In genomic region chr20:22556565-22557056, GRCh38 we compare ENCODE assay signal across 24 cellular contexts. TPM values are rescaled to one million over a fixed set of nuclear protein-coding genes. Genes with fewer than 3 reads are reported as not detected.
"Had no signal": no experiment of that assay in that cellular context is flagged by ENCODE, and none has a peak within 500 bp of the region (broad histone marks: within the 10 kb centered on the region; RNA-seq: fewer than 3 reads in every experiment).

No MANE protein-coding gene starts in this region.

- DNase-seq: activated CD4-positive, alpha-beta T cell treated with anti-CD3 and anti-CD28 coated beads for 1 hour; activated naive CD4-positive, alpha-beta T cell; activated T-cell treated with anti-CD3 and anti-CD28 coated beads, Interleukin-2, amount 50 U/mL, for 1 hour; adrenal gland; colonic mucosa; esophagus squamous epithelium; gastrocnemius medialis; hippocampal formation; mesendoderm; mucosa of descending colon; nucleus accumbens; small intestine; stomach; T-helper 1 cell; T-helper 9 cell; trophoblast cell; WERI-Rb-1 had no signal

- ATAC-seq: gastrocnemius medialis; sciatic nerve; stimulated activated memory B cell treated with anti-CD40 and anti-IgM and Interleukin-4, amounts not matched to agents 10 μg/mL and 1 μg/mL and 100 μg/mL, for 72 hours had no signal

- H3K4me1 ChIP-seq: adrenal gland, breast epithelium, colonic mucosa, esophagus squamous epithelium, gastrocnemius medialis, parathyroid adenoma, suprapubic skin had no signal

- H3K9me3 ChIP-seq: adrenal gland, breast epithelium, colonic mucosa, esophagus squamous epithelium, gastrocnemius medialis, mucosa of descending colon, suprapubic skin had no signal

- H3K27ac ChIP-seq: adrenal gland, breast epithelium, colonic mucosa, esophagus squamous epithelium, gastrocnemius medialis, parathyroid adenoma, suprapubic skin, WERI-Rb-1 had no signal

- H3K36me3 ChIP-seq: adrenal gland, breast epithelium, colonic mucosa, esophagus squamous epithelium, gastrocnemius medialis, stomach, suprapubic skin, WERI-Rb-1 had no signal

- H3K4me3 ChIP-seq: adrenal gland, breast epithelium, colonic mucosa, esophagus squamous epithelium, gastrocnemius medialis, mucosa of descending colon, stomach, suprapubic skin had no signal

- H3K27me3 ChIP-seq: colonic mucosa had no signal

RNA-seq across cellular contexts. Expression of gene FOXA2, which starts 27.8 kb away (rescaled TPM):
- total RNA-seq: activated T-helper 2 cell treated with anti-CD3 and anti-CD28 coated beads, Interferon-gamma antibody, Interleukin-2, Interleukin-4, amounts not matched to agents 10 μg/mL and 5 μg/mL and 100 μg/mL, durations not matched to agents 14 hours and 24 hours and 36 hours; adrenal gland; astrocyte; breast epithelium; sciatic nerve; suprapubic skin had no signal
